Comparison of ENCODE assay signal across 1 cellular context in the genomic region with DNA sequence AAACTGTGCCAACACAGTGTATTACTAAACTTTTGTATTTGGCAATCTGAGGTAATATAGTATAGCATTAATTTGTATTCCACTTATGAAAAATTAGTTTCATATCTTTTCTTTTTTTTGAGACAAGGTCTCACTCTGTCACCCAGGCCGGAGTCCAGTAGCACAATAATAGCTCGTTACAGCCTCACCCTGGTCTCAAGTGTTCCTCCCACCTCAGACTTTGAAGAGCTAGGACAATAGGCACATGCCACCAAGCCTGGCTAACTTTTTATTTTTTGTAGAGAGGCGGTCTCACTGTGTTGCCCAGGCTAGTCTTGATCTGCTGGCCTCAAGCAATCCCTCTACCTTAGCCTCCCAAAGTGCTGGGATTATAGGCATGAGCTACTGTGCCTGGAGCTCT.
TF ChIP-seq lines count a peak whose summit lies in the region.

No MANE protein-coding gene starts in this region.

TF ChIP-seq in HCT116, 20 proteins besides CTCF, POLR2A, EP300 and RAD21 (continued from another document):
- TF ChIP-seq, protein P1, sequence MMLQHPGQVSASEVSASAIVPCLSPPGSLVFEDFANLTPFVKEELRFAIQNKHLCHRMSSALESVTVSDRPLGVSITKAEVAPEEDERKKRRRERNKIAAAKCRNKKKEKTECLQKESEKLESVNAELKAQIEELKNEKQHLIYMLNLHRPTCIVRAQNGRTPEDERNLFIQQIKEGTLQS (IDR thresholded peaks at IDR 0.05), result no peak
